In genomic region chr3:122247087-122247824, GRCh38 we compare ENCODE assay signal across 16 cellular contexts.
DNase-seq lines count a peak whose midpoint lies in the region; ATAC-seq, FAIRE-seq and TF ChIP-seq lines count a peak whose summit lies in the region.
"Had no signal": no experiment of that assay in that cellular context is flagged by ENCODE, and none has a peak within 500 bp of the region (broad histone marks: within the 10 kb centered on the region; RNA-seq: fewer than 3 reads in every experiment).

No MANE protein-coding gene starts in this region.

- TF ChIP-seq EP300 in HepG2 (IDR thresholded peaks at IDR 0.05; ENCODE audit: low read depth in 2 of 2, low read length in 2 of 2) (no peak), HepG2 (CRISPR knock-in tag; IDR thresholded peaks at IDR 0.05; ENCODE audit: borderline replicate concordance) (no peak)

- H3K9me3 ChIP-seq in liver (ENCODE audit: control insufficient read depth in 4 of 4, low read length in 3 of 4) (no peaks in the 10 kb centered on the region), HepG2 (ENCODE audit: low read length) (no peaks in the 10 kb centered on the region), T-helper 17 cell (ENCODE audit: control insufficient read depth, low read length, poor library complexity, severe bottlenecking) (no peaks in the 10 kb centered on the region), lower lobe of right lung (no peaks in the 10 kb centered on the region), uterus (no peaks in the 10 kb centered on the region)

- H3K4me2 ChIP-seq in HepG2 (ENCODE audit: low read depth, low read length) = no peak overlapping the region

- BruUV-seq in HepG2 (replicated peaks; lab: Mats Ljungman, UMichigan) = no TSS peak

- FAIRE-seq in HepG2 (lab: Jason Lieb, UNC) = no peak

- H3K4me3 Mint-ChIP-seq in T-helper 17 cell = peak overlapping the region; percentile 55
- H3K4me3 Mint-ChIP-seq: brain had no signal

- H3K79me2 ChIP-seq in HepG2 (ENCODE audit: insufficient read depth, low read length) = no peaks in the 10 kb centered on the region

- WGBS in liver = 76% methylated on average over 8 of the region's 8 CpGs
- 50% methylated on average over 7 of the region's 8 CpGs for WGBS in HepG2 (ENCODE audit: low lambda C conversion rate)

- H3K4me1 ChIP-seq in liver (ENCODE audit: control insufficient read depth in 4 of 4, insufficient read depth in 4 of 4, low read length in 3 of 4) = peaks cover 0 to 4% (median under 1%) of the 10 kb centered on the region in 4 donors
- H3K4me1 ChIP-seq in HepG2 (ENCODE audit: insufficient read depth, low read length) = no peaks in the 10 kb centered on the region
- H3K4me1 ChIP-seq in lower lobe of right lung = peaks cover 3% of the 10 kb centered on the region
- H3K4me1 ChIP-seq in uterus = no peaks in the 10 kb centered on the region

- DNase-seq in HepG2 (ENCODE audit: low spot score) (no peak), T-helper 17 cell (no peak), lower lobe of right lung (no peak), uterus (no peak)
- DNase-seq: activated CD4-positive, CD25-positive, alpha-beta regulatory T cell; DMS53; posterior cingulate gyrus; stimulated activated CD4-positive, alpha-beta T cell treated with anti-CD3 and anti-CD28 coated beads, Interleukin-2, amount 100 ng/mL, for 48 hours; stimulated activated naive CD8-positive, alpha-beta T cell treated with anti-CD3 and anti-CD28 coated beads, Interleukin-15, amount 100 ng/mL, for 72 hours had no signal

- ATAC-seq in HepG2 (no peak), T-helper 17 cell (no peak), lower lobe of right lung (peak; percentile 64 to 86), HG03280 (IDR thresholded peaks at IDR 0.05; ENCODE audit: unreplicated experiment) (no peak), GM21367 (IDR thresholded peaks at IDR 0.05; ENCODE audit: unreplicated experiment) (no peak), GM19023 (IDR thresholded peaks at IDR 0.05; ENCODE audit: unreplicated experiment) (no peak)
- ATAC-seq: stimulated activated naive CD8-positive, alpha-beta T cell treated with anti-CD3 and anti-CD28 coated beads, Interleukin-15, amount 100 ng/mL, for 72 hours had no signal

- H3K4me1 Mint-ChIP-seq in T-helper 17 cell = peaks cover 18% of the 10 kb centered on the region

- TF ChIP-seq CTCF in liver (IDR thresholded peaks at IDR 0.05; ENCODE audit: low read depth, low read length, missing input control) (no peak), HepG2 (CRISPR knock-in tag; IDR thresholded peaks at IDR 0.05) (no peak), lower lobe of right lung (IDR thresholded peaks at IDR 0.05) (no peak), uterus (IDR thresholded peaks at IDR 0.05) (no peak)

- H3K36me3 ChIP-seq in liver (ENCODE audit: control insufficient read depth in 4 of 4, insufficient read depth in 3 of 4, low read depth in 1 of 4, low read length in 3 of 4) (no peaks in the 10 kb centered on the region), HepG2 (replicated peaks in 1 of 2; ENCODE audit: control insufficient read depth in 1 of 2, insufficient read depth in 2 of 2, low read length in 2 of 2) (no peaks in the 10 kb centered on the region), lower lobe of right lung (no peaks in the 10 kb centered on the region), uterus (no peaks in the 10 kb centered on the region)

- in situ Hi-C loops in HepG2 (cut with HindIII; ENCODE audit: extremely low pct_ligation_motif_present, low pct_unique_long_range_greater_than_20kb) = no loop called here

- no peak for TF ChIP-seq POLR2A in HepG2 (IDR thresholded peaks at IDR 0.05; ENCODE audit: insufficient read depth in 1 of 2, low read depth in 2 of 2, low read length in 2 of 2)
- no peak for TF ChIP-seq POLR2A in uterus (IDR thresholded peaks at IDR 0.05)

- H4K20me1 ChIP-seq in HepG2 (ENCODE audit: insufficient read depth, low read length) = no peaks in the 10 kb centered on the region

- no peak for TF ChIP-seq RAD21 in liver (IDR thresholded peaks at IDR 0.05)
- TF ChIP-seq RAD21 in HepG2 (CRISPR knock-in tag; IDR thresholded peaks at IDR 0.05) = no peak

- H3K27me3 ChIP-seq in liver (ENCODE audit: control insufficient read depth in 4 of 4, insufficient read depth in 4 of 4, low read length in 3 of 4) (no peaks in the 10 kb centered on the region), HepG2 (ENCODE audit: control insufficient read depth in 1 of 2, insufficient read depth in 2 of 2, low read length in 2 of 2) (peaks cover 0 to 15% of the 10 kb centered on the region in 2 experiments; a peak in 2 of 5 replicates), lower lobe of right lung (ENCODE audit: low read depth) (no peaks in the 10 kb centered on the region), uterus (no peaks in the 10 kb centered on the region)

- no peaks in the 10 kb centered on the region for H3K36me3 Mint-ChIP-seq in T-helper 17 cell (ENCODE audit: low read depth)
- H3K36me3 Mint-ChIP-seq: brain had no signal

- H2AFZ ChIP-seq in HepG2 (ENCODE audit: low read length) = no peak overlapping the region

- H3K27ac ChIP-seq in liver (ENCODE audit: low read depth in 1 of 2, low read length in 2 of 2) (peak overlapping the region; percentile 25 to 55), HepG2 (ENCODE audit: extremely low read length, insufficient read depth, low read length) (no peak overlapping the region), lower lobe of right lung (peak overlapping the region; percentile 62), uterus (no peak overlapping the region)
- H3K27ac ChIP-seq: epithelial cell of prostate, RWPE1 had no signal

- no peaks in the 10 kb centered on the region for H3K27me3 Mint-ChIP-seq in T-helper 17 cell

- POLR2A ChIA-PET in HepG2 (lab: Yijun Ruan, JAX) = no interaction called here

- no peak overlapping the region for H3K4me3 ChIP-seq in liver (ENCODE audit: low read depth in 1 of 3, low read length in 3 of 3)
- no peak overlapping the region for H3K4me3 ChIP-seq in HepG2 (replicated peaks in 1 of 3; ENCODE audit: insufficient read depth in 1 of 3, low read depth in 2 of 3, low read length in 3 of 3)
- H3K4me3 ChIP-seq in lower lobe of right lung = no peak overlapping the region
- H3K4me3 ChIP-seq in uterus = no peak overlapping the region

- H3K27ac Mint-ChIP-seq in T-helper 17 cell = no peak overlapping the region
- H3K27ac Mint-ChIP-seq: brain; stimulated activated naive CD8-positive, alpha-beta T cell treated with anti-CD3 and anti-CD28 coated beads, Interleukin-15, amount 100 ng/mL, for 72 hours had no signal

- no peak overlapping the region for H3K9ac ChIP-seq in liver (ENCODE audit: low read depth in 1 of 2, low read length in 2 of 2)
- no peak overlapping the region for H3K9ac ChIP-seq in HepG2 (ENCODE audit: insufficient read depth, low read depth, low read length)

- intact Hi-C loops in HepG2 (cut with micrococcal nuclease; ENCODE audit: unreplicated experiment) (no loop called here), lower lobe of right lung (cut with DNase I) (no loop called here), uterus (cut with DNase I; ENCODE audit: low total_unique reads) (no loop called here)

- CTCF ChIA-PET in HepG2 (lab: Yijun Ruan, JAX; ENCODE audit: low intra/inter-chr PET ratio, low total read pairs) = no interaction called here

TF ChIP-seq in liver, 16 proteins besides CTCF, POLR2A, EP300 and RAD21:
- TF ChIP-seq NR2F2 (IDR thresholded peaks at IDR 0.05) = no peak
- TF ChIP-seq JUND (IDR thresholded peaks at IDR 0.05) = no peak
- no peak for TF ChIP-seq GABPA (IDR thresholded peaks at IDR 0.05 in 1 of 2, conservative IDR thresholded peaks at IDR 0.05 in 1 of 2)
- TF ChIP-seq FOXA2 (IDR thresholded peaks at IDR 0.05) = no peak

TF ChIP-seq in HepG2, 621 proteins besides CTCF, POLR2A, EP300 and RAD21 (continues in another document):
- TF ChIP-seq MBNL3 (CRISPR knock-in tag; conservative IDR thresholded peaks at IDR 0.05) (no peak), SRY (CRISPR knock-in tag; IDR thresholded peaks at IDR 0.05) (no peak), EHMT2 (IDR thresholded peaks at IDR 0.05; ENCODE audit: borderline replicate concordance, low read depth, low read length) (no peak), TAF1 (CRISPR knock-in tag; IDR thresholded peaks at IDR 0.05) (no peak), ZNF205 (CRISPR knock-in tag; IDR thresholded peaks at IDR 0.05) (no peak), ZNF562 (CRISPR knock-in tag; IDR thresholded peaks at IDR 0.05; ENCODE audit: borderline replicate concordance) (no peak), ZNF235 (CRISPR knock-in tag; IDR thresholded peaks at IDR 0.05; ENCODE audit: borderline replicate concordance) (no peak), ZNF776 (CRISPR knock-in tag; IDR thresholded peaks at IDR 0.05) (no peak), ZNF224 (CRISPR knock-in tag; IDR thresholded peaks at IDR 0.05) (no peak), SIX4 (CRISPR knock-in tag; IDR thresholded peaks at IDR 0.05) (no peak), POLR2AphosphoS2 (IDR thresholded peaks at IDR 0.05; ENCODE audit: low read depth, low read length) (no peak), ZNF552 (CRISPR knock-in tag; IDR thresholded peaks at IDR 0.05; ENCODE audit: borderline replicate concordance) (no peak), ZNF670 (CRISPR knock-in tag; IDR thresholded peaks at IDR 0.05; ENCODE audit: borderline replicate concordance) (no peak), ZNF570 (CRISPR knock-in tag; IDR thresholded peaks at IDR 0.05; ENCODE audit: borderline replicate concordance) (no peak)
- TF ChIP-seq, protein P1, sequence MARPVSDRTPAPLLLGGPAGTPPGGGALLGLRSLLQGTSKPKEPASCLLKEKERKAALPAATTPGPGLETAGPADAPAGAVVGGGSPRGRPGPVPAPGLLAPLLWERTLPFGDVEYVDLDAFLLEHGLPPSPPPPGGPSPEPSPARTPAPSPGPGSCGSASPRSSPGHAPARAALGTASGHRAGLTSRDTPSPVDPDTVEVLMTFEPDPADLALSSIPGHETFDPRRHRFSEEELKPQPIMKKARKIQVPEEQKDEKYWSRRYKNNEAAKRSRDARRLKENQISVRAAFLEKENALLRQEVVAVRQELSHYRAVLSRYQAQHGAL (CRISPR knock-in tag; IDR thresholded peaks at IDR 0.05; ENCODE audit: not compliant biosample characterization) = no peak
- TF ChIP-seq, protein P2, sequence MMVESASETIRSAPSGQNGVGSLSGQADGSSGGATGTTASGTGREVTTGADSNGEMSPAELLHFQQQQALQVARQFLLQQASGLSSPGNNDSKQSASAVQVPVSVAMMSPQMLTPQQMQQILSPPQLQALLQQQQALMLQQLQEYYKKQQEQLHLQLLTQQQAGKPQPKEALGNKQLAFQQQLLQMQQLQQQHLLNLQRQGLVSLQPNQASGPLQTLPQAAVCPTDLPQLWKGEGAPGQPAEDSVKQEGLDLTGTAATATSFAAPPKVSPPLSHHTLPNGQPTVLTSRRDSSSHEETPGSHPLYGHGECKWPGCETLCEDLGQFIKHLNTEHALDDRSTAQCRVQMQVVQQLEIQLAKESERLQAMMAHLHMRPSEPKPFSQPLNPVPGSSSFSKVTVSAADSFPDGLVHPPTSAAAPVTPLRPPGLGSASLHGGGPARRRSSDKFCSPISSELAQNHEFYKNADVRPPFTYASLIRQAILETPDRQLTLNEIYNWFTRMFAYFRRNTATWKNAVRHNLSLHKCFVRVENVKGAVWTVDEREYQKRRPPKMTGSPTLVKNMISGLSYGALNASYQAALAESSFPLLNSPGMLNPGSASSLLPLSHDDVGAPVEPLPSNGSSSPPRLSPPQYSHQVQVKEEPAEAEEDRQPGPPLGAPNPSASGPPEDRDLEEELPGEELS (CRISPR knock-in tag; IDR thresholded peaks at IDR 0.05) = no peak

Comparison
In these comparisons a context has a peak if more than half of its experiments do, and no peak if none do; other contexts are left out.
1. H3K27ac ChIP-seq: peak in liver (2 of 2) and lower lobe of right lung (single experiment); none in HepG2 (single experiment) and uterus (0 of 2).
2. ATAC-seq: peak in lower lobe of right lung (2 of 2); none in HepG2 (single experiment), T-helper 17 cell (single experiment), HG03280 (single experiment), GM21367 (single experiment) and GM19023 (single experiment).